In genomic region chr20:62804632-62805364, GRCh38 we compare ENCODE assay signal across 8 cellular contexts. TPM values are rescaled to one million over a fixed set of nuclear protein-coding genes. Genes with fewer than 3 reads are reported as not detected.
DNase-seq lines count a peak whose midpoint lies in the region; ATAC-seq and TF ChIP-seq lines count a peak whose summit lies in the region.

TSS of gene OGFR (plus strand) at chr20:62804835. CDS start at chr20:62804860, 25 bp downstream.

- ATAC-seq in HG03342 (IDR thresholded peaks at IDR 0.05; ENCODE audit: unreplicated experiment) (peak; percentile 41), heart right ventricle (peak in 5 of 8 donors; percentile 15 to 75 (median 49)), GM18517 (IDR thresholded peaks at IDR 0.05; ENCODE audit: unreplicated experiment) (no peak)

- no peaks in the 10 kb centered on the region for H3K9me3 ChIP-seq in adipocyte (ENCODE audit: control insufficient read depth, low read length)
- H3K9me3 ChIP-seq in heart right ventricle = no peaks in the 10 kb centered on the region
- no peaks in the 10 kb centered on the region for H3K9me3 ChIP-seq in prostate gland
- no peaks in the 10 kb centered on the region for H3K9me3 ChIP-seq in vagina

- peaks cover 41% of the 10 kb centered on the region for H3K36me3 ChIP-seq in adipocyte (ENCODE audit: control insufficient read depth, insufficient read depth, low read length, severe bottlenecking)
- peaks cover 0 to 51% (median 30%) of the 10 kb centered on the region in 9 donors for H3K36me3 ChIP-seq in heart right ventricle
- peaks cover 0 to 21% of the 10 kb centered on the region in 2 donors for H3K36me3 ChIP-seq in prostate gland
- H3K36me3 ChIP-seq in vagina = peaks cover 0 to 26% of the 10 kb centered on the region in 2 donors

- H3K4me3 ChIP-seq in adipocyte (ENCODE audit: low read length) = peak within 1 kb of the TSS; percentile 88
- peak within 1 kb of the TSS; percentile 72 to 100 (median 95) for H3K4me3 ChIP-seq in heart right ventricle
- peak within 1 kb of the TSS; percentile 92 to 100 for H3K4me3 ChIP-seq in prostate gland
- H3K4me3 ChIP-seq in vagina = peak within 1 kb of the TSS; percentile 68 to 93

- H3K27ac ChIP-seq in heart right ventricle = peak within 1 kb of the TSS; percentile 66 to 96 (median 86)
- peak within 1 kb of the TSS; percentile 89 to 91 for H3K27ac ChIP-seq in prostate gland
- H3K27ac ChIP-seq in vagina = peak within 1 kb of the TSS; percentile 94

- intact Hi-C loops in heart right ventricle (cut with DNase I) (loop anchor here in 6 of 10 donors (5.0 to 10.0 kb wide), 3 partner anchors 137 to 302 kb away; no protein-coding TSS in a partner anchor), prostate gland (cut with DNase I) (loop anchor here (5.0 to 10.0 kb wide), 2 partner anchors 137 to 300 kb away; no protein-coding TSS in a partner anchor), vagina (cut with DNase I) (no loop called here)

- WGBS in heart right ventricle, 2 donors = 0 to 1% methylated on average over 55 to 100 of the region's 103 CpGs
- WGBS in prostate gland = no CpG with 5 or more reads among the region's 103 CpGs

- H3K27me3 ChIP-seq in adipocyte (replicated peaks; ENCODE audit: control insufficient read depth, insufficient read depth, low read length) = no peaks in the 10 kb centered on the region
- no peaks in the 10 kb centered on the region for H3K27me3 ChIP-seq in heart right ventricle
- H3K27me3 ChIP-seq in prostate gland (replicated peaks; ENCODE audit: insufficient read depth) = no peaks in the 10 kb centered on the region
- no peaks in the 10 kb centered on the region for H3K27me3 ChIP-seq in vagina

- peak; percentile 70 for DNase-seq in SW480 (ENCODE audit: low spot score)
- DNase-seq in adipocyte (ENCODE audit: low read depth) = peak; percentile 89
- DNase-seq in heart right ventricle = peak; percentile 70 to 74
- peak; percentile 62 for DNase-seq in prostate gland (ENCODE audit: low spot score)
- no peak for DNase-seq in vagina (ENCODE audit: extremely low spot score in 2 of 2)

- H3K9ac ChIP-seq in adipocyte (ENCODE audit: low read length) = peak within 1 kb of the TSS; percentile 87

- H3K4me1 ChIP-seq in adipocyte (ENCODE audit: control insufficient read depth, insufficient read depth, low read length) (peaks cover 15% of the 10 kb centered on the region), heart right ventricle (peaks cover 19 to 68% (median 59%) of the 10 kb centered on the region in 9 donors), prostate gland (replicated peaks) (no peaks in the 10 kb centered on the region), vagina (peaks cover 39% of the 10 kb centered on the region)

- peak; percentile 77 for TF ChIP-seq POLR2A in GM15510 (IDR thresholded peaks at IDR 0.05; ENCODE audit: borderline replicate concordance, extremely low read depth, insufficient read length)
- peak; percentile 71 for TF ChIP-seq POLR2A in prostate gland (IDR thresholded peaks at IDR 0.05)
- peak in 1 of 2 donors; percentile 67 for TF ChIP-seq POLR2A in vagina (IDR thresholded peaks at IDR 0.05)

- TF ChIP-seq CTCF in heart right ventricle (IDR thresholded peaks at IDR 0.05) (no peak), prostate gland (IDR thresholded peaks at IDR 0.05) (no peak), vagina (IDR thresholded peaks at IDR 0.05) (no peak)

RNA-seq across cellular contexts. Expression of gene OGFR, which starts in this region (rescaled TPM):
- 10 to 100 TPM; 13.0 to 37.5 (median 16.8) TPM for total RNA-seq in heart right ventricle
- polyA plus RNA-seq in heart right ventricle = 10 to 100 TPM; 17.7 to 34.5 TPM
- 10 to 100 TPM; 60.2 to 76.9 TPM for total RNA-seq in prostate gland
- total RNA-seq in vagina = 43.7 TPM

Comparison
In these comparisons a context has a peak if more than half of its experiments do, and no peak if none do; other contexts are left out.
1. DNase-seq: peak in SW480 (single experiment), adipocyte (single experiment), heart right ventricle (2 of 2) and prostate gland (single experiment); none in vagina (0 of 2).
2. Peak in every context shown above with its lines, with median percentiles within 50 percentile points of each other: H3K4me3 ChIP-seq and H3K27ac ChIP-seq.